2 cellular contexts compared by ENCODE assay signal in the genomic region with DNA sequence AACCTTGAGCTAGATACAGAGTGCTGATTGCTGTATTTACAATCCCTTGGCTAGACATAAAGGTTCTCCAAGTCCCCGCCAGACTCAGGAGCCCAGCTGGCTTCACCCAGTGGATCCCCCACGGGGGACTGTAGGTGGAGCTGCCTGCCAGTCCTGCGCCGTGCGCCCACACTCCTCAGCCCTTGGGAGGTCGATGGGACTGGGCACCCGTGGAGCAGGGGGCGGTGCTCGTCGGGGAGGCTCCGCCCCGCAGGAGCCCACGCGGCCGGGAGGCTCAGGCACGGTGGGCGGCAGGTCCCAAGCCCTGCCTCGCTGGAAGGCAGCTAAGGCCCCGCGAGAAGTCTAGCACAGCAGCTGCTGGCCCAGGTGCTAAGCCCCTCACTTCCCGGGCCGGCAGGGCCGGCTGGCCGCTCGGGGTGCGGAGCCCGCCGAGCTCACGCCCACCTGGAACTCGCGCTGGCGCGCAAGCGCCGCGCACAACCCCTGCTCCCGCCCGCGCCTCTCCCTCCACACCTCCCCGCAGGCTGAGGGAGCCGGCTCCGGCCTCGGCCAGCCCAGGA. TPM values are rescaled to one million over a fixed set of nuclear protein-coding genes. Genes with fewer than 3 reads are reported as not detected.
"Had no signal": no experiment of that assay in that cellular context is flagged by ENCODE, and none has a peak within 500 bp of the region (broad histone marks: within the 10 kb centered on the region; RNA-seq: fewer than 3 reads in every experiment).

No MANE protein-coding gene starts in this region.

RNA-seq across cellular contexts. Expression of a gene that starts 30.0 kb away (rescaled TPM):
- total RNA-seq: LHCN-M2, RPMI7951 had no signal
